1 cellular context compared by ENCODE assay signal in the genomic region with DNA sequence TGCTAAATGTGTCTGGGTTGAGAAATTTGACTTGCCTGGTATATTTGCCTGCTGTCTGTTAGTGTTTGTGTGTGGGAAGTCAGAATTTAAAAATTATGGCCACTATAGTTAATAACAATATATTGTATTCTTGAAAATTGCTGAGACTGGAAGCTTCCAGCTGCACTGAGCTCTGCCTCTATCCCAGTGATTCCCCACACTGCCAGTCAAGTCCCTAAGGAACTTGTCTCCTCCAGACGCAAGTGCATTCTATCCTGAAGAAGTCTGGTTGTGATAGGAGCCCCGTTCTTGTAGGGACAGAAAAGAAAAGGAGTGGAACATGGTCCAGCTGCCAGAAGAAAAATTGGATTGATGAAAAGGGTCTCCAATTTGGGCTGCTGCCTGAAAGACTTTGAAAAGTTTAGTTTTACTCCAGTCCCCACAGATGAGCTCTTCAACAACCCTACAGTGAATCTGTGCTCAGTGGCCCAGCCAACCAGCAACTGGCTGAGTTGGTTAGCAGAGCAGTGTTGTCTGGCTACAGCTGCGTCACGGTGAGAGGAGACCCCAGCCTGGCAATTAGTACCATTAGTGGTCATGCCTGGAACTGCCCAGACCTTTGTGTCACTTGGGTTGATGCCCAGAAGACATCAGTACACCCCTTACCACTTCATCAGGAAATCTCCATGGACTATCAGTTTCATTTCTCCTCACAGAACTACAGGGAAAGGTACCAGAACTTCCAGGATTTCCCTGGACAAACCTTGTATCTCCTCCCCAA.
TF ChIP-seq lines count a peak whose summit lies in the region.

No MANE protein-coding gene starts in this region.

TF ChIP-seq in GM23338, 12 proteins besides CTCF, POLR2A, EP300 and RAD21 (continued from another document):
- TF ChIP-seq, protein P1, sequence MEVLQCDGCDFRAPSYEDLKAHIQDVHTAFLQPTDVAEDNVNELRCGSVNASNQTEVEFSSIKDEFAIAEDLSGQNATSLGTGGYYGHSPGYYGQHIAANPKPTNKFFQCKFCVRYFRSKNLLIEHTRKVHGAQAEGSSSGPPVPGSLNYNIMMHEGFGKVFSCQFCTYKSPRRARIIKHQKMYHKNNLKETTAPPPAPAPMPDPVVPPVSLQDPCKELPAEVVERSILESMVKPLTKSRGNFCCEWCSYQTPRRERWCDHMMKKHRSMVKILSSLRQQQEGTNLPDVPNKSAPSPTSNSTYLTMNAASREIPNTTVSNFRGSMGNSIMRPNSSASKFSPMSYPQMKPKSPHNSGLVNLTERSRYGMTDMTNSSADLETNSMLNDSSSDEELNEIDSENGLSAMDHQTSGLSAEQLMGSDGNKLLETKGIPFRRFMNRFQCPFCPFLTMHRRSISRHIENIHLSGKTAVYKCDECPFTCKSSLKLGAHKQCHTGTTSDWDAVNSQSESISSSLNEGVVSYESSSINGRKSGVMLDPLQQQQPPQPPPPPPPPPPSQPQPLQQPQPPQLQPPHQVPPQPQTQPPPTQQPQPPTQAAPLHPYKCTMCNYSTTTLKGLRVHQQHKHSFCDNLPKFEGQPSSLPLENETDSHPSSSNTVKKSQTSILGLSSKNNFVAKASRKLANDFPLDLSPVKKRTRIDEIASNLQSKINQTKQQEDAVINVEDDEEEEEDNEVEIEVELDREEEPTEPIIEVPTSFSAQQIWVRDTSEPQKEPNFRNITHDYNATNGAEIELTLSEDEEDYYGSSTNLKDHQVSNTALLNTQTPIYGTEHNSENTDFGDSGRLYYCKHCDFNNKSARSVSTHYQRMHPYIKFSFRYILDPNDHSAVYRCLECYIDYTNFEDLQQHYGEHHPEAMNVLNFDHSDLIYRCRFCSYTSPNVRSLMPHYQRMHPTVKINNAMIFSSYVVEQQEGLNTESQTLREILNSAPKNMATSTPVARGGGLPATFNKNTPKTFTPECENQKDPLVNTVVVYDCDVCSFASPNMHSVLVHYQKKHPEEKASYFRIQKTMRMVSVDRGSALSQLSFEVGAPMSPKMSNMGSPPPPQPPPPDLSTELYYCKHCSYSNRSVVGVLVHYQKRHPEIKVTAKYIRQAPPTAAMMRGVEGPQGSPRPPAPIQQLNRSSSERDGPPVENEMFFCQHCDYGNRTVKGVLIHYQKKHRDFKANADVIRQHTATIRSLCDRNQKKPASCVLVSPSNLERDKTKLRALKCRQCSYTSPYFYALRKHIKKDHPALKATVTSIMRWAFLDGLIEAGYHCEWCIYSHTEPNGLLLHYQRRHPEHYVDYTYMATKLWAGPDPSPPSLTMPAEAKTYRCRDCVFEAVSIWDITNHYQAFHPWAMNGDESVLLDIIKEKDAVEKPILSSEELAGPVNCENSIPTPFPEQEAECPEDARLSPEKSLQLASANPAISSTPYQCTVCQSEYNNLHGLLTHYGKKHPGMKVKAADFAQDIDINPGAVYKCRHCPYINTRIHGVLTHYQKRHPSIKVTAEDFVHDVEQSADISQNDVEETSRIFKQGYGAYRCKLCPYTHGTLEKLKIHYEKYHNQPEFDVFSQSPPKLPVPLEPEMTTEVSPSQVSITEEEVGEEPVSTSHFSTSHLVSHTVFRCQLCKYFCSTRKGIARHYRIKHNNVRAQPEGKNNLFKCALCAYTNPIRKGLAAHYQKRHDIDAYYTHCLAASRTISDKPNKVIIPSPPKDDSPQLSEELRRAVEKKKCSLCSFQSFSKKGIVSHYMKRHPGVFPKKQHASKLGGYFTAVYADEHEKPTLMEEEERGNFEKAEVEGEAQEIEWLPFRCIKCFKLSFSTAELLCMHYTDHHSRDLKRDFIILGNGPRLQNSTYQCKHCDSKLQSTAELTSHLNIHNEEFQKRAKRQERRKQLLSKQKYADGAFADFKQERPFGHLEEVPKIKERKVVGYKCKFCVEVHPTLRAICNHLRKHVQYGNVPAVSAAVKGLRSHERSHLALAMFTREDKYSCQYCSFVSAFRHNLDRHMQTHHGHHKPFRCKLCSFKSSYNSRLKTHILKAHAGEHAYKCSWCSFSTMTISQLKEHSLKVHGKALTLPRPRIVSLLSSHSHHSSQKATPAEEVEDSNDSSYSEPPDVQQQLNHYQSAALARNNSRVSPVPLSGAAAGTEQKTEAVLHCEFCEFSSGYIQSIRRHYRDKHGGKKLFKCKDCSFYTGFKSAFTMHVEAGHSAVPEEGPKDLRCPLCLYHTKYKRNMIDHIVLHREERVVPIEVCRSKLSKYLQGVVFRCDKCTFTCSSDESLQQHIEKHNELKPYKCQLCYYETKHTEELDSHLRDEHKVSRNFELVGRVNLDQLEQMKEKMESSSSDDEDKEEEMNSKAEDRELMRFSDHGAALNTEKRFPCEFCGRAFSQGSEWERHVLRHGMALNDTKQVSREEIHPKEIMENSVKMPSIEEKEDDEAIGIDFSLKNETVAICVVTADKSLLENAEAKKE (CRISPR knock-in tag; IDR thresholded peaks at IDR 0.05), result no peak
- TF ChIP-seq, protein P2, sequence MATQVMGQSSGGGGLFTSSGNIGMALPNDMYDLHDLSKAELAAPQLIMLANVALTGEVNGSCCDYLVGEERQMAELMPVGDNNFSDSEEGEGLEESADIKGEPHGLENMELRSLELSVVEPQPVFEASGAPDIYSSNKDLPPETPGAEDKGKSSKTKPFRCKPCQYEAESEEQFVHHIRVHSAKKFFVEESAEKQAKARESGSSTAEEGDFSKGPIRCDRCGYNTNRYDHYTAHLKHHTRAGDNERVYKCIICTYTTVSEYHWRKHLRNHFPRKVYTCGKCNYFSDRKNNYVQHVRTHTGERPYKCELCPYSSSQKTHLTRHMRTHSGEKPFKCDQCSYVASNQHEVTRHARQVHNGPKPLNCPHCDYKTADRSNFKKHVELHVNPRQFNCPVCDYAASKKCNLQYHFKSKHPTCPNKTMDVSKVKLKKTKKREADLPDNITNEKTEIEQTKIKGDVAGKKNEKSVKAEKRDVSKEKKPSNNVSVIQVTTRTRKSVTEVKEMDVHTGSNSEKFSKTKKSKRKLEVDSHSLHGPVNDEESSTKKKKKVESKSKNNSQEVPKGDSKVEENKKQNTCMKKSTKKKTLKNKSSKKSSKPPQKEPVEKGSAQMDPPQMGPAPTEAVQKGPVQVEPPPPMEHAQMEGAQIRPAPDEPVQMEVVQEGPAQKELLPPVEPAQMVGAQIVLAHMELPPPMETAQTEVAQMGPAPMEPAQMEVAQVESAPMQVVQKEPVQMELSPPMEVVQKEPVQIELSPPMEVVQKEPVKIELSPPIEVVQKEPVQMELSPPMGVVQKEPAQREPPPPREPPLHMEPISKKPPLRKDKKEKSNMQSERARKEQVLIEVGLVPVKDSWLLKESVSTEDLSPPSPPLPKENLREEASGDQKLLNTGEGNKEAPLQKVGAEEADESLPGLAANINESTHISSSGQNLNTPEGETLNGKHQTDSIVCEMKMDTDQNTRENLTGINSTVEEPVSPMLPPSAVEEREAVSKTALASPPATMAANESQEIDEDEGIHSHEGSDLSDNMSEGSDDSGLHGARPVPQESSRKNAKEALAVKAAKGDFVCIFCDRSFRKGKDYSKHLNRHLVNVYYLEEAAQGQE (IDR thresholded peaks at IDR 0.05; ENCODE audit: unreplicated experiment), result no peak
- TF ChIP-seq ZNF114 (CRISPR knock-in tag; IDR thresholded peaks at IDR 0.05) (no peak), EZH2 (IDR thresholded peaks at IDR 0.05; ENCODE audit: low read depth, unreplicated experiment) (no peak), CREB1 (CRISPR knock-in tag; IDR thresholded peaks at IDR 0.05; ENCODE audit: low read depth) (no peak), POLR2AphosphoS5 (IDR thresholded peaks at IDR 0.05; ENCODE audit: low read depth) (no peak), EZH2phosphoT487 (IDR thresholded peaks at IDR 0.05; ENCODE audit: unreplicated experiment) (no peak), ZNF331 (CRISPR knock-in tag; IDR thresholded peaks at IDR 0.05; ENCODE audit: low read depth) (no peak)
- TF ChIP-seq, protein P3, sequence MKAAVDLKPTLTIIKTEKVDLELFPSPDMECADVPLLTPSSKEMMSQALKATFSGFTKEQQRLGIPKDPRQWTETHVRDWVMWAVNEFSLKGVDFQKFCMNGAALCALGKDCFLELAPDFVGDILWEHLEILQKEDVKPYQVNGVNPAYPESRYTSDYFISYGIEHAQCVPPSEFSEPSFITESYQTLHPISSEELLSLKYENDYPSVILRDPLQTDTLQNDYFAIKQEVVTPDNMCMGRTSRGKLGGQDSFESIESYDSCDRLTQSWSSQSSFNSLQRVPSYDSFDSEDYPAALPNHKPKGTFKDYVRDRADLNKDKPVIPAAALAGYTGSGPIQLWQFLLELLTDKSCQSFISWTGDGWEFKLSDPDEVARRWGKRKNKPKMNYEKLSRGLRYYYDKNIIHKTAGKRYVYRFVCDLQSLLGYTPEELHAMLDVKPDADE (IDR thresholded peaks at IDR 0.05), result no peak
TF ChIP-seq in GM23338: peak in this region for 0.
